25 cellular contexts compared by ENCODE assay signal in the genomic region with DNA sequence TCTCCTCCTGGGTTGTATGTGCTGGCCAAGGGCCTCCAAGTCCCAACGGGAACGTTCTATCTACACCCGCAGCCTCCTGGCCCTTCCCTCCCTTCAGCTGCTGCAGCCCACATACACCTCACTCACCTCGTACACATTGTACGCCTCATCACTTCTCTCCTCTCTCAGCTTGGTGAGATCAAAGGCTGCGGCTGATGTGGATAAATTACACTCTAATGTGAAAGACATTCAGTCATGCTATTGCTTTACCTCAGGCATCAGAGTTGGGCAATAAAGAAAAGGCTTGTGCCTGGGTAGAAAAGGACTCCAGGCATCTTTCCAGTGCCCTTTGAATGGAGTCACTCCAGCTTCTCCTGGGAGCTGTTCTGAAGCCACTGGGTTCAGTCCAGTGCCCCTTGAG.
DNase-seq lines count a peak whose midpoint lies in the region; ATAC-seq and TF ChIP-seq lines count a peak whose summit lies in the region.
"Had no signal": no experiment of that assay in that cellular context is flagged by ENCODE, and none has a peak within 500 bp of the region (broad histone marks: within the 10 kb centered on the region; RNA-seq: fewer than 3 reads in every experiment).

No MANE protein-coding gene starts in this region.

- POLR2A ChIA-PET in T-cell (lab: Charles Lee): no interaction called here

- WGBS in mesendoderm (ENCODE audit: extremely low coverage, insufficient coverage, low lambda C conversion rate): no CpG with 5 or more reads among the region's 6 CpGs

- H3K4me1 Mint-ChIP-seq in T-cell: no peaks in the 10 kb centered on the region
- H3K4me1 Mint-ChIP-seq: CD14-positive monocyte; CD8-positive, alpha-beta memory T cell; IgD-negative memory B cell had no signal

- peak; percentile 19 for DNase-seq in COLO829 (ENCODE audit: low spot score)
- peak; percentile 24 for DNase-seq in SK-MEL-5 (ENCODE audit: low read depth, low spot score)
- no peak for DNase-seq in mesendoderm
- no peak for DNase-seq in T-cell
- DNase-seq: 8988T; ACHN; BE2C; CD8-positive, alpha-beta memory T cell; DMS153; NCI-H1092 treated with DMSO at 0.1 percent for 48 hours; NCI-H1436 treated with DMSO at 0.1 percent for 48 hours; NCI-H187 treated with DMSO at 0.1 percent for 48 hours; NCI-H446; NCI-H524 treated with DMSO at 0.1 percent for 48 hours; NCI-H774; SJCRH30 had no signal

- H3K79me1 ChIP-seq in mesendoderm (ENCODE audit: low read length): no peaks in the 10 kb centered on the region

- H3K27me3 Mint-ChIP-seq in T-cell: peaks cover 11 to 19% of the 10 kb centered on the region in 2 donors

- no peaks in the 10 kb centered on the region for H3K36me3 ChIP-seq in mesendoderm (ENCODE audit: control insufficient read depth, insufficient read depth, low read length)
- H3K36me3 ChIP-seq: BE2C, SJCRH30 had no signal

- no peak overlapping the region for H3K4me2 ChIP-seq in mesendoderm (ENCODE audit: low read length)
- H3K4me2 ChIP-seq: KMS-11 had no signal

- no peak overlapping the region for H3K4me3 ChIP-seq in mesendoderm (ENCODE audit: low read length)
- H3K4me3 ChIP-seq: SJCRH30 had no signal

- no peak overlapping the region for H2BK5ac ChIP-seq in mesendoderm (ENCODE audit: low read length)

- H3K27ac Mint-ChIP-seq in T-cell: no peak overlapping the region
- H3K27ac Mint-ChIP-seq: CD14-positive monocyte; CD8-positive, alpha-beta memory T cell; IgD-negative memory B cell had no signal

- H3K4me1 ChIP-seq in mesendoderm (ENCODE audit: control insufficient read depth, low read depth, low read length): no peaks in the 10 kb centered on the region
- H3K4me1 ChIP-seq: BE2C, SJCRH30 had no signal

- no peak overlapping the region for H2BK120ac ChIP-seq in mesendoderm (ENCODE audit: low read depth, low read length)

- no peaks in the 10 kb centered on the region for H3K36me3 Mint-ChIP-seq in T-cell
- H3K36me3 Mint-ChIP-seq: CD14-positive monocyte; CD8-positive, alpha-beta memory T cell had no signal

- H3K27ac ChIP-seq in mesendoderm (ENCODE audit: low read depth, low read length): no peak overlapping the region
- H3K27ac ChIP-seq: HL-60, KMS-11, SJCRH30 had no signal

- in situ Hi-C loops in SK-MEL-5 (cut with HindIII; ENCODE audit: low pct_unique_long_range_greater_than_20kb, low sequenced_read_pairs): no loop called here

- ATAC-seq in esophagus mucosa (peak; percentile 93), HG02763 (IDR thresholded peaks at IDR 0.05; ENCODE audit: unreplicated experiment) (no peak), GM19455 (IDR thresholded peaks at IDR 0.05; ENCODE audit: unreplicated experiment) (no peak), T-cell (replicated peaks in 1 of 4) (no peak), SK-N-SH treated with all-trans-retinoic acid at 6 μM for 48 hours (no peak)
- ATAC-seq: HCT116 had no signal

- CTCF ChIA-PET in T-cell (lab: Charles Lee): no interaction called here

- H3K23ac ChIP-seq in mesendoderm (ENCODE audit: low read length): peak overlapping the region; percentile 80

- H3K9ac ChIP-seq in mesendoderm (ENCODE audit: low read length): no peak overlapping the region
- H3K9ac ChIP-seq: KMS-11 had no signal

- H3K4ac ChIP-seq in mesendoderm (ENCODE audit: low read depth, low read length): no peak overlapping the region

- H3K9me3 Mint-ChIP-seq in T-cell: peaks cover 0 to 2% (median 0%) of the 10 kb centered on the region in 3 donors

- no peak overlapping the region for H4K5ac ChIP-seq in mesendoderm (ENCODE audit: low read length)

- H4K8ac ChIP-seq in mesendoderm (ENCODE audit: low read depth, low read length): no peak overlapping the region

- H2BK15ac ChIP-seq in mesendoderm (replicated peaks; ENCODE audit: low read depth): no peak overlapping the region

- H3K27me3 ChIP-seq in mesendoderm (ENCODE audit: insufficient read depth, low read length, poor library complexity): no peaks in the 10 kb centered on the region
- H3K27me3 ChIP-seq: SJCRH30 had no signal

- no peaks in the 10 kb centered on the region for H3K79me2 ChIP-seq in mesendoderm (ENCODE audit: control insufficient read depth, insufficient read depth, low read length)

- H2AK5ac ChIP-seq in mesendoderm (ENCODE audit: low read length): no peak overlapping the region

- no peak overlapping the region for H3K18ac ChIP-seq in mesendoderm (ENCODE audit: low read length)

- H3K56ac ChIP-seq in mesendoderm (ENCODE audit: low read length): no peak overlapping the region

- H3K4me3 Mint-ChIP-seq in T-cell: no peak overlapping the region
- H3K4me3 Mint-ChIP-seq: CD14-positive monocyte; CD8-positive, alpha-beta memory T cell; IgD-negative memory B cell had no signal

TF ChIP-seq in SK-N-SH treated with all-trans-retinoic acid at 6 μM for 48 hours, 23 proteins besides CTCF, POLR2A, EP300 and RAD21:
- no peak for TF ChIP-seq ARNTL (CRISPR knock-in tag; IDR thresholded peaks at IDR 0.05; ENCODE audit: borderline replicate concordance, low read depth)
- TF ChIP-seq, protein P1, sequence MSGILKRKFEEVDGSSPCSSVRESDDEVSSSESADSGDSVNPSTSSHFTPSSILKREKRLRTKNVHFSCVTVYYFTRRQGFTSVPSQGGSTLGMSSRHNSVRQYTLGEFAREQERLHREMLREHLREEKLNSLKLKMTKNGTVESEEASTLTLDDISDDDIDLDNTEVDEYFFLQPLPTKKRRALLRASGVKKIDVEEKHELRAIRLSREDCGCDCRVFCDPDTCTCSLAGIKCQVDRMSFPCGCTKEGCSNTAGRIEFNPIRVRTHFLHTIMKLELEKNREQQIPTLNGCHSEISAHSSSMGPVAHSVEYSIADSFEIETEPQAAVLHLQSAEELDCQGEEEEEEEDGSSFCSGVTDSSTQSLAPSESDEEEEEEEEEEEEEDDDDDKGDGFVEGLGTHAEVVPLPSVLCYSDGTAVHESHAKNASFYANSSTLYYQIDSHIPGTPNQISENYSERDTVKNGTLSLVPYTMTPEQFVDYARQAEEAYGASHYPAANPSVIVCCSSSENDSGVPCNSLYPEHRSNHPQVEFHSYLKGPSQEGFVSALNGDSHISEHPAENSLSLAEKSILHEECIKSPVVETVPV (CRISPR knock-in tag; IDR thresholded peaks at IDR 0.05): no peak
- TF ChIP-seq ZNF70 (CRISPR knock-in tag; IDR thresholded peaks at IDR 0.05): no peak
- TF ChIP-seq, protein P2, sequence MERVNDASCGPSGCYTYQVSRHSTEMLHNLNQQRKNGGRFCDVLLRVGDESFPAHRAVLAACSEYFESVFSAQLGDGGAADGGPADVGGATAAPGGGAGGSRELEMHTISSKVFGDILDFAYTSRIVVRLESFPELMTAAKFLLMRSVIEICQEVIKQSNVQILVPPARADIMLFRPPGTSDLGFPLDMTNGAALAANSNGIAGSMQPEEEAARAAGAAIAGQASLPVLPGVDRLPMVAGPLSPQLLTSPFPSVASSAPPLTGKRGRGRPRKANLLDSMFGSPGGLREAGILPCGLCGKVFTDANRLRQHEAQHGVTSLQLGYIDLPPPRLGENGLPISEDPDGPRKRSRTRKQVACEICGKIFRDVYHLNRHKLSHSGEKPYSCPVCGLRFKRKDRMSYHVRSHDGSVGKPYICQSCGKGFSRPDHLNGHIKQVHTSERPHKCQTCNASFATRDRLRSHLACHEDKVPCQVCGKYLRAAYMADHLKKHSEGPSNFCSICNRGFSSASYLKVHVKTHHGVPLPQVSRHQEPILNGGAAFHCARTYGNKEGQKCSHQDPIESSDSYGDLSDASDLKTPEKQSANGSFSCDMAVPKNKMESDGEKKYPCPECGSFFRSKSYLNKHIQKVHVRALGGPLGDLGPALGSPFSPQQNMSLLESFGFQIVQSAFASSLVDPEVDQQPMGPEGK (CRISPR knock-in tag; IDR thresholded peaks at IDR 0.05; ENCODE audit: borderline replicate concordance): no peak
- TF ChIP-seq ZC3H10 (CRISPR knock-in tag; IDR thresholded peaks at IDR 0.05): no peak
- no peak for TF ChIP-seq PPARA (CRISPR knock-in tag; IDR thresholded peaks at IDR 0.05; ENCODE audit: borderline replicate concordance)
- no peak for TF ChIP-seq TCF4 (CRISPR knock-in tag; IDR thresholded peaks at IDR 0.05; ENCODE audit: borderline replicate concordance)
- no peak for TF ChIP-seq ZNF8 (CRISPR knock-in tag; IDR thresholded peaks at IDR 0.05)
- no peak for TF ChIP-seq ZFP30 (CRISPR knock-in tag; IDR thresholded peaks at IDR 0.05)
- no peak for TF ChIP-seq ISL1 (CRISPR knock-in tag; IDR thresholded peaks at IDR 0.05)
- TF ChIP-seq RARB (CRISPR knock-in tag; IDR thresholded peaks at IDR 0.05): no peak
- no peak for TF ChIP-seq ESRRG (CRISPR knock-in tag; IDR thresholded peaks at IDR 0.05)
- no peak for TF ChIP-seq SNAI2 (CRISPR knock-in tag; IDR thresholded peaks at IDR 0.05)

Comparison
In these comparisons a context has a peak if more than half of its experiments do, and no peak if none do; other contexts are left out.
1. DNase-seq: peak in COLO829 (single experiment) and SK-MEL-5 (single experiment); none in mesendoderm (single experiment) and T-cell (0 of 34).